11 cellular contexts compared by ENCODE assay signal in the genomic region with DNA sequence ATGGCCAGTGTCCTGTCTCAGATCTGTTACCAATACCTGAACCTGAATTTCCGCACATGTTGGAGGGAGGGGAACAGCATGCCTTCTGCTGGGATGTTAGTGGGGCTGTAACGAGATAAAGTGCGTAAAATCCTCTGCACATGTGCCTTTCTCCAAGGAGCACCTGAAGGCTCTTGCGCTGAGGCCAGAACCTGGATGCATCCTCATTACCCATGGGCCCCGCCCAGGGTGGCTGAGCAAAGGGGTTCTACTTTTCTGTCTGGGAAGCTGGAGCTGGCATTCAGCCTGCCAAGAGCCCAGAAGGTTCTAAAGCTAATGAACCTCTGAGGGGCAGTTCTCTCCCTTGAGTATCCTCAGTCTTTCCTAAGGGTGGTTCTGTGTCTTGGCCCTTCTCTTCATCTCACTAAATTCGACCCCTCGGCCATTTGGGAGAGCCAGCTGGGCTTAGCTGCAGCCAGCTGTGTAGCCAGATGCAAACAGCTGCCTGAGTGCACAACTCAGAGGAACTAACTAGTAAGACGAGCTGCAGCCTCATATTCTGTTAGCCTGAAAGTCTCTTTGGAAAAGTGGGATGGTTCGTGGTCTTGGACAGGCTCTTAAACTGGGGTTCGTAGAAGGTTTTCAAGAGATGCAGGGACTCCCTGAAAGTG. TPM values are rescaled to one million over a fixed set of nuclear protein-coding genes. Genes with fewer than 3 reads are reported as not detected.
DNase-seq lines count a peak whose midpoint lies in the region; ATAC-seq and TF ChIP-seq lines count a peak whose summit lies in the region.
"Had no signal": no experiment of that assay in that cellular context is flagged by ENCODE, and none has a peak within 500 bp of the region (broad histone marks: within the 10 kb centered on the region; RNA-seq: fewer than 3 reads in every experiment).

No MANE protein-coding gene starts in this region.

- peak overlapping the region; percentile 100 for H3K27ac ChIP-seq in epithelial cell of prostate
- H3K27ac ChIP-seq: C4-2B had no signal

- H3K27ac Mint-ChIP-seq in natural killer cell: no peak overlapping the region
- no peak overlapping the region for H3K27ac Mint-ChIP-seq in natural killer cell treated with Interleukin-12 subunit alpha and Interleukin-12 subunit beta and Interleukin-15 and Interleukin-18, amount 100 ng/mL, for 72 hours
- H3K27ac Mint-ChIP-seq in nephron: peak overlapping the region; percentile 53 to 76 (median 58)
- H3K27ac Mint-ChIP-seq: activated naive CD4-positive, alpha-beta T cell treated with anti-CD3 and anti-CD28 coated beads for 36 hours had no signal

- TF ChIP-seq CTCF in natural killer cell (IDR thresholded peaks at IDR 0.05) (no peak), nephron (IDR thresholded peaks at IDR 0.05; ENCODE audit: unreplicated experiment in 3 of 3) (no peak)

- H3K27me3 Mint-ChIP-seq in natural killer cell (ENCODE audit: low read depth in 2 of 2) (peaks cover 28 to 33% of the 10 kb centered on the region in 2 donors), nephron (ENCODE audit: low read depth) (peaks cover 9% of the 10 kb centered on the region)
- peaks cover 11 to 14% of the 10 kb centered on the region in 2 donors for H3K27me3 Mint-ChIP-seq in natural killer cell treated with Interleukin-12 subunit alpha and Interleukin-12 subunit beta and Interleukin-15 and Interleukin-18, amount 100 ng/mL, for 72 hours

- intact Hi-C loops in natural killer cell (cut with micrococcal nuclease): no loop called here

- DNase-seq in natural killer cell (no peak), epithelial cell of prostate (ENCODE audit: low read depth, low spot score) (no peak), NCI-H187 (lab: John Stamatoyannopoulos, UW) (no peak), SKM-1 treated with dmso at 0.1 percent for 144 hours (lab: John Stamatoyannopoulos, UW; ENCODE audit: unreplicated experiment) (no peak)
- no peak for DNase-seq in natural killer cell treated with Interleukin-12 subunit alpha and Interleukin-12 subunit beta and Interleukin-15 and Interleukin-18, amount 100 ng/mL, for 72 hours (ENCODE audit: low spot score)
- DNase-seq: activated naive CD4-positive, alpha-beta T cell treated with anti-CD3 and anti-CD28 coated beads for 36 hours; MM.1S had no signal

- H3K4me3 Mint-ChIP-seq in natural killer cell (peak overlapping the region; percentile 83), nephron (peak overlapping the region; percentile 85 to 94 (median 86))
- no peak overlapping the region for H3K4me3 Mint-ChIP-seq in natural killer cell treated with Interleukin-12 subunit alpha and Interleukin-12 subunit beta and Interleukin-15 and Interleukin-18, amount 100 ng/mL, for 72 hours

- no peaks in the 10 kb centered on the region for H3K9me3 Mint-ChIP-seq in natural killer cell
- H3K9me3 Mint-ChIP-seq in natural killer cell treated with Interleukin-12 subunit alpha and Interleukin-12 subunit beta and Interleukin-15 and Interleukin-18, amount 100 ng/mL, for 72 hours: no peaks in the 10 kb centered on the region
- no peaks in the 10 kb centered on the region for H3K9me3 Mint-ChIP-seq in nephron
- H3K9me3 Mint-ChIP-seq: activated naive CD4-positive, alpha-beta T cell treated with anti-CD3 and anti-CD28 coated beads for 36 hours had no signal

- no peak for ATAC-seq in natural killer cell
- no peak for ATAC-seq in natural killer cell treated with Interleukin-12 subunit alpha and Interleukin-12 subunit beta and Interleukin-15 and Interleukin-18, amount 100 ng/mL, for 72 hours
- ATAC-seq in HG03095 (IDR thresholded peaks at IDR 0.05; ENCODE audit: unreplicated experiment): no peak
- ATAC-seq in HG03460 (IDR thresholded peaks at IDR 0.05; ENCODE audit: unreplicated experiment): no peak

- H3K4me1 Mint-ChIP-seq in natural killer cell (peaks cover 10 to 25% of the 10 kb centered on the region in 2 donors), nephron (peaks cover 77% of the 10 kb centered on the region)
- peaks cover 11 to 16% of the 10 kb centered on the region in 2 donors for H3K4me1 Mint-ChIP-seq in natural killer cell treated with Interleukin-12 subunit alpha and Interleukin-12 subunit beta and Interleukin-15 and Interleukin-18, amount 100 ng/mL, for 72 hours (ENCODE audit: low read depth in 2 of 2)

- H3K36me3 Mint-ChIP-seq in natural killer cell (no peaks in the 10 kb centered on the region), nephron (ENCODE audit: low read depth) (no peaks in the 10 kb centered on the region)
- H3K36me3 Mint-ChIP-seq in natural killer cell treated with Interleukin-12 subunit alpha and Interleukin-12 subunit beta and Interleukin-15 and Interleukin-18, amount 100 ng/mL, for 72 hours: no peaks in the 10 kb centered on the region

RNA-seq across cellular contexts. Expression of a gene that starts 2.5 kb away (rescaled TPM):
- 1 to 10 TPM in 2 of 3 donors, under 1 TPM in 1; 0.47 to 2.8 (median 1.4) TPM for total RNA-seq in natural killer cell
- total RNA-seq in natural killer cell treated with Interleukin-12 subunit alpha and Interleukin-12 subunit beta and Interleukin-15 and Interleukin-18, amount 100 ng/mL, for 72 hours: 10 to 100 TPM; 13.7 to 13.9 TPM

RNA-seq across cellular contexts. Expression of a gene that starts 36.7 kb away (rescaled TPM):
- 10 to 100 TPM; 23.2 to 32.9 (median 23.6) TPM for total RNA-seq in natural killer cell
- 10 to 100 TPM; 11.8 to 13.7 TPM for total RNA-seq in natural killer cell treated with Interleukin-12 subunit alpha and Interleukin-12 subunit beta and Interleukin-15 and Interleukin-18, amount 100 ng/mL, for 72 hours

Comparison
In these comparisons a context has a peak if more than half of its experiments do, and no peak if none do; other contexts are left out.
1. H3K27ac Mint-ChIP-seq: peak in nephron (3 of 3); none in natural killer cell (0 of 2) and natural killer cell treated with Interleukin-12 subunit alpha and Interleukin-12 subunit beta and Interleukin-15 and Interleukin-18, amount 100 ng/mL, for 72 hours (0 of 2).